1 cellular context compared by ENCODE assay signal in the genomic region with DNA sequence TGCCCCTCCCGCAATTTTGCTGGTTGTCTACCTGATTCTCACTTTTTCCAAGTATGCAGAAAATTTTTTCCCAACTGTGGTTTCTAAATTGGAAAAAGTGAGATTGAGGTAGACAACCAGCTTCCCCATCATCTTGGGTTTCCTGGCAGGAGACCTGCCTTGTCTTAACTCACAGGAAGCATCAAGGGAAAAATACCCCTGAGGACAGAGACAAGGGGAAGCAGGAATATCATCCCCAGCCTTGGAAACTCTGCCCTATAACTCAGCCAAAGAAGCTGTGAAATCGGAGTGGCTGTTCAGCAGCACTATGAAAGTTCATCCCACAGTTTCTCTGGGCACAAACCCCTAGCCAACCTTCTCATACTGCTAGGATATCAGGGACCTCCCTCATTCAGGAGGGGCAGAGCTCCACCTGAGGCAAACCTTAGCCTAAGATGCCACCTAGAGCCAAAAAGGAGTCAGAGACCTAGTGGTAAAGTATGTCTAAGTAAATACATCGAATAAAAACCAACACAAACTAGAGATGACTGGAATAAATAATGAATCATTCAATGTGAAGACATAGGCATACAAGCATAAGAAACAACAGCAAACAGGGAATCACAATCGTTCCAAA.
TF ChIP-seq lines count a peak whose summit lies in the region.

No MANE protein-coding gene starts in this region.

TF ChIP-seq in SK-N-SH, 30 proteins besides CTCF, POLR2A, EP300 and RAD21 (continued from another document):
- no peak for TF ChIP-seq IRF3 (IDR thresholded peaks at IDR 0.05; ENCODE audit: low read depth, low read length)
- no peak for TF ChIP-seq RFX5 (IDR thresholded peaks at IDR 0.05; ENCODE audit: low read length)
